8 cellular contexts compared by ENCODE assay signal in the genomic region with DNA sequence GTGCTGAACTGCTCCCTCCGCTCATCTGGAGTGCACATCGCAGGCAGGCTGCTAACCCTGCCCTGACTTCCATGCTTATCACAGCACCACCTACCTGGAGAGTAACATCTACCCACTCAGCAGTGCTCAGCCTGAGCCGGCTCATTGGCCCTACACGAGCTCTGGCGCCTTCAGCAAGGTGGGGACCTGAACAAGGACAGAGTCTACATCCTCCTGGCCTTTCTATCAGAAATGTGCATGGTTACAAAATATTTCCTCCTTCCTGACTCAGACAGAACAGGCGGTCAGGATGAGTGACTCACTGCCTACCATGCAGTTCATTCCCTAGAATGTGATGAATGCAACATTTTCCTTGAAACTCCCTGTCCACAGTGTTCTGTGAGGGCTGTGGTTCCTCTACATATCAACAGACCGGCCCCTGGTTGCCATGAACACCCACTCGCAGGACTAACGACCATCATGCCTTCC. TPM values are rescaled to one million over a fixed set of nuclear protein-coding genes. Genes with fewer than 3 reads are reported as not detected.
DNase-seq lines count a peak whose midpoint lies in the region; ATAC-seq and TF ChIP-seq lines count a peak whose summit lies in the region.

No MANE protein-coding gene starts in this region.

- ATAC-seq in mucosa of descending colon (peak; percentile 53), GM21717 (IDR thresholded peaks at IDR 0.05; ENCODE audit: unreplicated experiment) (no peak), GM19455 (IDR thresholded peaks at IDR 0.05; ENCODE audit: unreplicated experiment) (no peak)

- no peaks in the 10 kb centered on the region for H3K36me3 Mint-ChIP-seq in T-helper 2 cell treated with Interferon-gamma antibody and Interleukin-4, amounts not matched to agents 5 μg/mL and 100 μg/mL, for 36 hours (ENCODE audit: low read depth)

- H3K9me3 Mint-ChIP-seq in T-helper 2 cell treated with Interferon-gamma antibody and Interleukin-4, amounts not matched to agents 5 μg/mL and 100 μg/mL, for 36 hours: no peaks in the 10 kb centered on the region

- no peak overlapping the region for H3K27ac Mint-ChIP-seq in T-helper 2 cell treated with Interferon-gamma antibody and Interleukin-4, amounts not matched to agents 5 μg/mL and 100 μg/mL, for 36 hours

- no peak overlapping the region for H2AFZ ChIP-seq in Loucy (ENCODE audit: low read length)

- peak overlapping the region; percentile 25 for H3K4me2 ChIP-seq in Loucy (ENCODE audit: low read depth, low read length, poor library complexity, severe bottlenecking)

- peaks cover 27% of the 10 kb centered on the region for H3K4me1 ChIP-seq in Loucy (ENCODE audit: insufficient read depth, low read length, poor library complexity, severe bottlenecking)
- no peaks in the 10 kb centered on the region for H3K4me1 ChIP-seq in mucosa of descending colon (ENCODE audit: low read depth)

- H3K36me3 ChIP-seq in Loucy (ENCODE audit: insufficient read depth, low read length) (no peaks in the 10 kb centered on the region), mucosa of descending colon (ENCODE audit: low read depth) (no peaks in the 10 kb centered on the region)

- H3K9ac ChIP-seq in Loucy (ENCODE audit: low read depth, low read length, poor library complexity, severe bottlenecking): no peak overlapping the region

- H4K20me1 ChIP-seq in Loucy (ENCODE audit: insufficient read depth, low read length, poor library complexity, severe bottlenecking): no peaks in the 10 kb centered on the region

- CTCF ChIA-PET in AG04450 (lab: Charles Lee): interaction anchor here (0.7 kb wide), 1 partner anchor 272 kb away, joined by 3 read pairs; no protein-coding TSS in a partner anchor

- peak; percentile 78 for DNase-seq in AG04450 (ENCODE audit: low read depth, low spot score)
- DNase-seq in coronary artery (ENCODE audit: low spot score): no peak
- no peak for DNase-seq in mucosa of descending colon
- no peak for DNase-seq in T-helper 2 cell treated with Interferon-gamma antibody and Interleukin-4, amounts not matched to agents 5 μg/mL and 100 μg/mL, for 36 hours (ENCODE audit: low spot score)
- no peak for DNase-seq in midbrain (lab: John Stamatoyannopoulos, UW)

- H3K79me2 ChIP-seq in Loucy (ENCODE audit: insufficient read depth, low read length): no peaks in the 10 kb centered on the region

- POLR2A ChIA-PET in AG04450 (lab: Yijun Ruan, JAX): no interaction called here

- H3K4me3 ChIP-seq in AG04450 (ENCODE audit: low read depth, low read length) (peak overlapping the region; percentile 20), Loucy (ENCODE audit: low read length, poor library complexity, severe bottlenecking) (no peak overlapping the region), coronary artery (peak overlapping the region; percentile 1), mucosa of descending colon (no peak overlapping the region)

- no peaks in the 10 kb centered on the region for H3K9me2 ChIP-seq in Loucy (replicated peaks; ENCODE audit: low read depth, low read length)

- no peak for TF ChIP-seq CTCF in AG04450 (IDR thresholded peaks at IDR 0.05; ENCODE audit: low read depth, low read length)
- no peak for TF ChIP-seq CTCF in Loucy (conservative IDR thresholded peaks at IDR 0.05; ENCODE audit: low read length)
- no peak for TF ChIP-seq CTCF in coronary artery (IDR thresholded peaks at IDR 0.05)
- no peak for TF ChIP-seq CTCF in mucosa of descending colon (IDR thresholded peaks at IDR 0.05)

- H3K9me3 ChIP-seq in AG04450 (ENCODE audit: control insufficient read depth, insufficient read depth, low read length): no peaks in the 10 kb centered on the region
- H3K9me3 ChIP-seq in Loucy (ENCODE audit: insufficient read depth, low read depth, low read length): no peaks in the 10 kb centered on the region
- no peaks in the 10 kb centered on the region for H3K9me3 ChIP-seq in mucosa of descending colon

- peaks cover 10% of the 10 kb centered on the region for H3K4me1 Mint-ChIP-seq in T-helper 2 cell treated with Interferon-gamma antibody and Interleukin-4, amounts not matched to agents 5 μg/mL and 100 μg/mL, for 36 hours (ENCODE audit: low read depth)

- H3K27ac ChIP-seq in AG04450 (ENCODE audit: low read depth, low read length) (peak overlapping the region; percentile 86), coronary artery (peak overlapping the region; percentile 74 to 82)

- no peak overlapping the region for H3K4me3 Mint-ChIP-seq in T-helper 2 cell treated with Interferon-gamma antibody and Interleukin-4, amounts not matched to agents 5 μg/mL and 100 μg/mL, for 36 hours

- intact Hi-C loops in mucosa of descending colon (cut with DNase I, micrococcal nuclease): no loop called here

- no peaks in the 10 kb centered on the region for H3K27me3 ChIP-seq in AG04450 (ENCODE audit: control insufficient read depth, insufficient read depth, low read length)
- no peaks in the 10 kb centered on the region for H3K27me3 ChIP-seq in Loucy (ENCODE audit: insufficient read depth, low read length, poor library complexity, severe bottlenecking)

- no peaks in the 10 kb centered on the region for H3K27me3 Mint-ChIP-seq in T-helper 2 cell treated with Interferon-gamma antibody and Interleukin-4, amounts not matched to agents 5 μg/mL and 100 μg/mL, for 36 hours (ENCODE audit: low read depth)

- no peaks in the 10 kb centered on the region for H3F3A ChIP-seq in Loucy (ENCODE audit: low read depth)

RNA-seq across cellular contexts. Expression of a gene that starts 53.1 kb away (rescaled TPM):
- polyA plus RNA-seq in AG04450 (2011; rRNA removed): 136 and 215 TPM in 2 replicates
- 125 and 134 TPM in 2 replicates for polyA minus RNA-seq in AG04450 (2011; rRNA and poly(A)+ RNA removed)
- 100 to 1,000 TPM in 1 of 3 donors, 10 to 100 TPM in 2; 63.6 to 124 (median 65.5) TPM for total RNA-seq in mucosa of descending colon

Comparison
In these comparisons a context has a peak if more than half of its experiments do, and no peak if none do; other contexts are left out.
1. H3K4me3 ChIP-seq: peak in AG04450 (single experiment) and coronary artery (single experiment); none in Loucy (single experiment) and mucosa of descending colon (single experiment).